In the genomic region with DNA sequence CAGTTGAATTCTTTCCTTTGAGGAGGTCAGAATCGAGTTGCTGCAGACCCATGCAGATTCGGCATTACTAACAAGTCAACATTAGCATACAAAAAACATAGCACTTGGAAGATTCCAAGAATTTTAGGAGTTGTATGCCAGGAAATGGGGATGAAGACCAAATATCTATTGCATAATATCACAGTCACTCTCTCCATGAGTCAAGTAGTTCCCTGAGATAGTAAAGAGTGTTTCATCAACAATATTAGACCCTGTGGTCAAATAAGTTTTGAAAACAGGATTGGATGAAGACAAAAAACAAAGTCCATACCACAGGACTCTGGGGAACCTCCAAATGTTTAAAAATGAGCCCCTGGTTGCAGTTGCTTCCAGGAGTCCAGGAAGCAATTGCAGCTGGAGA, we compare ENCODE assay signal across 15 cellular contexts. TPM values are rescaled to one million over a fixed set of nuclear protein-coding genes. Genes with fewer than 3 reads are reported as not detected.
DNase-seq lines count a peak whose midpoint lies in the region; ATAC-seq and TF ChIP-seq lines count a peak whose summit lies in the region.
"Had no signal": no experiment of that assay in that cellular context is flagged by ENCODE, and none has a peak within 500 bp of the region (broad histone marks: within the 10 kb centered on the region; RNA-seq: fewer than 3 reads in every experiment).

No MANE protein-coding gene starts in this region.

- peaks cover 4% of the 10 kb centered on the region for H3K9me3 Mint-ChIP-seq in activated naive CD8-positive, alpha-beta T cell treated with anti-CD3 and anti-CD28 coated beads for 36 hours
- H3K9me3 Mint-ChIP-seq: CD14-positive monocyte; immature natural killer cell; neural progenitor cell; stimulated activated naive CD8-positive, alpha-beta T cell treated with anti-CD3 and anti-CD28 coated beads, Interleukin-15, Interleukin-2, amounts not matched to agents 100 ng/mL and 50 ng/mL, for 24 hours had no signal

- H3K27ac ChIP-seq in substantia nigra (ENCODE audit: low read depth, low read length, poor library complexity, severe bottlenecking) = no peak overlapping the region
- H3K27ac ChIP-seq: neural progenitor cell had no signal

- H3K4me3 Mint-ChIP-seq in activated naive CD8-positive, alpha-beta T cell treated with anti-CD3 and anti-CD28 coated beads for 36 hours = no peak overlapping the region
- H3K4me3 Mint-ChIP-seq: CD14-positive monocyte; immature natural killer cell; neural progenitor cell; stimulated activated naive CD8-positive, alpha-beta T cell treated with anti-CD3 and anti-CD28 coated beads, Interleukin-15, Interleukin-2, amounts not matched to agents 100 ng/mL and 50 ng/mL, for 24 hours had no signal

- H3K36me3 Mint-ChIP-seq in activated naive CD8-positive, alpha-beta T cell treated with anti-CD3 and anti-CD28 coated beads for 36 hours = no peaks in the 10 kb centered on the region
- H3K36me3 Mint-ChIP-seq: CD14-positive monocyte, immature natural killer cell, neural progenitor cell had no signal

- ATAC-seq in esophagus mucosa = no peak

- H3K4me3 ChIP-seq in fibroblast of pulmonary artery (replicated peaks; ENCODE audit: low read depth, low read length) = no peak overlapping the region
- H3K4me3 ChIP-seq: neural progenitor cell had no signal

- no peak for TF ChIP-seq CTCF in fibroblast of pulmonary artery (IDR thresholded peaks at IDR 0.05; ENCODE audit: low read length, missing control alignments)

- H3K27ac Mint-ChIP-seq in activated naive CD8-positive, alpha-beta T cell treated with anti-CD3 and anti-CD28 coated beads for 36 hours = no peak overlapping the region
- H3K27ac Mint-ChIP-seq: immature natural killer cell; neural progenitor cell; stimulated activated naive CD8-positive, alpha-beta T cell treated with anti-CD3 and anti-CD28 coated beads, Interleukin-15, Interleukin-2, amounts not matched to agents 100 ng/mL and 50 ng/mL, for 24 hours had no signal

- in situ Hi-C loops in ACHN (cut with HindIII; ENCODE audit: low pct_ligation_motif_present, low pct_unique_long_range_greater_than_20kb, low sequenced_read_pairs) = no loop called here

- H3K4me1 Mint-ChIP-seq in activated naive CD8-positive, alpha-beta T cell treated with anti-CD3 and anti-CD28 coated beads for 36 hours = peaks cover 14% of the 10 kb centered on the region
- H3K4me1 Mint-ChIP-seq: neural progenitor cell had no signal

- DNase-seq in AG20443 (ENCODE audit: low spot score) = peak; percentile 73
- DNase-seq in T1000 (lab: John Stamatoyannopoulos, UW) = peak; percentile 20
- peak; percentile 93 for DNase-seq in fibroblast of pulmonary artery (ENCODE audit: low read depth)
- DNase-seq in non-pigmented ciliary epithelial cell (ENCODE audit: low read depth) = peak; percentile 40
- DNase-seq in activated naive CD8-positive, alpha-beta T cell treated with anti-CD3 and anti-CD28 coated beads for 36 hours = no peak
- no peak for DNase-seq in substantia nigra (lab: John Stamatoyannopoulos, UW)
- DNase-seq in ACHN = no peak
- DNase-seq: activated CD4-positive, alpha-beta T cell treated with anti-CD3 and anti-CD28 coated beads, Interleukin-2, amount 50 U/mL, for 1 hour; activated gamma-delta T cell; immature natural killer cell; NCI-H526 had no signal

- peaks cover 4% of the 10 kb centered on the region for H3K27me3 Mint-ChIP-seq in activated naive CD8-positive, alpha-beta T cell treated with anti-CD3 and anti-CD28 coated beads for 36 hours

RNA-seq across cellular contexts. Expression of a gene that starts 11.0 kb away (rescaled TPM):
- 10 to 100 TPM in 1 of 2 experiments, 1 to 10 TPM in 1; 9.4 to 10.2 TPM for total RNA-seq in activated naive CD8-positive, alpha-beta T cell treated with anti-CD3 and anti-CD28 coated beads for 36 hours
- total RNA-seq in esophagus mucosa = 18.5 TPM

RNA-seq across cellular contexts. Expression of a gene that starts 20.6 kb away (rescaled TPM):
- not detected for total RNA-seq in activated naive CD8-positive, alpha-beta T cell treated with anti-CD3 and anti-CD28 coated beads for 36 hours
- total RNA-seq in esophagus mucosa = 0.04 TPM

Comparison
In these comparisons a context has a peak if more than half of its experiments do, and no peak if none do; other contexts are left out.
1. DNase-seq: peak in AG20443 (single experiment), T1000 (single experiment), fibroblast of pulmonary artery (single experiment) and non-pigmented ciliary epithelial cell (single experiment); none in activated naive CD8-positive, alpha-beta T cell treated with anti-CD3 and anti-CD28 coated beads for 36 hours (single experiment), substantia nigra (0 of 49) and ACHN (single experiment).